In the genomic region with DNA sequence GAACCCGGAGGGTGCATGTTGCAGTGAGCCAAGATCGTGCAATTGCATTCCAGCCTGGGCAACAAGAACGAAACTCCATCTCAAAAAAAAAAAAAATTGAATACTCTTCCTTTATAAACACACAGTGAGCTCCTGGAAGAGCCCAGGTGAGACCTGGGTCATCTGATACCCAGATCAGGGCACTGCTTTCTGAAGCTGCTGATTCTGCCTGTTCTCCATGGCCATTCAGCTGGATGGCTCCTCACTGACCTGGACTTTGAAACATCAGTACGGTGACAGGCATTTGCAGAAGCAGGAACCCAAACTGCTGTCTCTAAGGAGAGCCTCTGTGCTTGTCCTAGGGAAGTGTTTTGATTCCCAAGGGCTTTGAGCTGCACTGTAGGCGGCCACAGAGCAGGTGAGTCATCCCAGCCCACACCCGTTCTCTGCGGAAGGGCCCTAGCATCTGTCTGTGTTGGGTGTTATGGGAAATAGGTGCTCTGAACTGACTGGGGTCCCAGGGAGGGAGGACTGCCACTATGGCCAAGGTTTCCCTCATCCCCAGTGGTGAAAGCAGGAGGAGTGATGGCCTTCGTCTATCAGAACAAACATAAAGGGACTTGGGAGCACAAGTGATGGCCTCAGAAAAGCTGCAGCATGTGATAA, we compare ENCODE assay signal across 10 cellular contexts.
DNase-seq lines count a peak whose midpoint lies in the region; ATAC-seq and FAIRE-seq lines count a peak whose summit lies in the region.
"Had no signal": no experiment of that assay in that cellular context is flagged by ENCODE, and none has a peak within 500 bp of the region (broad histone marks: within the 10 kb centered on the region; RNA-seq: fewer than 3 reads in every experiment).

No MANE protein-coding gene starts in this region.

- no peaks in the 10 kb centered on the region for H3K27me3 Mint-ChIP-seq in activated T-helper 17 cell treated with anti-CD3 and anti-CD28 coated beads, Interleukin-2, amount 50 U/mL, for 72 hours
- H3K27me3 Mint-ChIP-seq: natural killer cell treated with Interleukin-12 subunit alpha and Interleukin-12 subunit beta and Interleukin-15 and Interleukin-18, amount 100 ng/mL, for 72 hours had no signal

- no peaks in the 10 kb centered on the region for H3K36me3 Mint-ChIP-seq in activated T-helper 17 cell treated with anti-CD3 and anti-CD28 coated beads, Interleukin-2, amount 50 U/mL, for 72 hours (ENCODE audit: low read depth)
- H3K36me3 Mint-ChIP-seq: activated naive CD8-positive, alpha-beta T cell treated with anti-CD3 and anti-CD28 coated beads, Interleukin-2, amount 10 ng/mL, durations not matched to agents 7 days and 5 days; natural killer cell treated with Interleukin-12 subunit alpha and Interleukin-12 subunit beta and Interleukin-15 and Interleukin-18, amount 100 ng/mL, for 72 hours had no signal

- H3K9me3 Mint-ChIP-seq in activated T-helper 17 cell treated with anti-CD3 and anti-CD28 coated beads, Interleukin-2, amount 50 U/mL, for 72 hours, result no peaks in the 10 kb centered on the region
- H3K9me3 Mint-ChIP-seq: activated naive CD8-positive, alpha-beta T cell treated with anti-CD3 and anti-CD28 coated beads, Interleukin-2, amount 10 ng/mL, durations not matched to agents 7 days and 5 days; natural killer cell treated with Interleukin-12 subunit alpha and Interleukin-12 subunit beta and Interleukin-15 and Interleukin-18, amount 100 ng/mL, for 72 hours had no signal

- no peak overlapping the region for H3K27ac Mint-ChIP-seq in activated T-helper 17 cell treated with anti-CD3 and anti-CD28 coated beads, Interleukin-2, amount 50 U/mL, for 72 hours
- H3K27ac Mint-ChIP-seq: activated naive CD8-positive, alpha-beta T cell treated with anti-CD3 and anti-CD28 coated beads, Interleukin-2, amount 10 ng/mL, durations not matched to agents 7 days and 5 days; natural killer cell treated with Interleukin-12 subunit alpha and Interleukin-12 subunit beta and Interleukin-15 and Interleukin-18, amount 100 ng/mL, for 72 hours had no signal

- DNase-seq in GM18507 (ENCODE audit: extremely low spot score, insufficient read length, low read depth) (peak; percentile 33), HK-2 (ENCODE audit: unreplicated experiment) (peak; percentile 32), mucosa of gallbladder (ENCODE audit: low spot score) (peak; percentile 21), DMS79 treated with DMSO at 0.1 percent for 48 hours (lab: John Stamatoyannopoulos, UW) (no peak), T-helper 2 cell (no peak)
- DNase-seq: activated naive CD8-positive, alpha-beta T cell treated with anti-CD3 and anti-CD28 coated beads, Interleukin-2, amount 10 ng/mL, durations not matched to agents 7 days and 5 days had no signal

- H3K4me3 Mint-ChIP-seq in activated T-helper 17 cell treated with anti-CD3 and anti-CD28 coated beads, Interleukin-2, amount 50 U/mL, for 72 hours, result no peak overlapping the region
- H3K4me3 Mint-ChIP-seq: activated naive CD8-positive, alpha-beta T cell treated with anti-CD3 and anti-CD28 coated beads, Interleukin-2, amount 10 ng/mL, durations not matched to agents 7 days and 5 days; natural killer cell treated with Interleukin-12 subunit alpha and Interleukin-12 subunit beta and Interleukin-15 and Interleukin-18, amount 100 ng/mL, for 72 hours had no signal

- FAIRE-seq in GM18507 (lab: Jason Lieb, UNC), result peak; percentile 59

- no peaks in the 10 kb centered on the region for H3K4me1 Mint-ChIP-seq in activated T-helper 17 cell treated with anti-CD3 and anti-CD28 coated beads, Interleukin-2, amount 50 U/mL, for 72 hours
- H3K4me1 Mint-ChIP-seq: activated naive CD8-positive, alpha-beta T cell treated with anti-CD3 and anti-CD28 coated beads, Interleukin-2, amount 10 ng/mL, durations not matched to agents 7 days and 5 days had no signal

- ATAC-seq in activated T-helper 17 cell treated with anti-CD3 and anti-CD28 coated beads, Interleukin-2, amount 50 U/mL, for 72 hours (replicated peaks), result peak; percentile 87
- ATAC-seq in HG03520 (IDR thresholded peaks at IDR 0.05; ENCODE audit: unreplicated experiment) (no peak), HG03521 (IDR thresholded peaks at IDR 0.05; ENCODE audit: unreplicated experiment) (no peak)

Comparison
In these comparisons a context has a peak if more than half of its experiments do, and no peak if none do; other contexts are left out.
1. DNase-seq: peak in GM18507 (single experiment), HK-2 (single experiment) and mucosa of gallbladder (single experiment); none in DMS79 treated with DMSO at 0.1 percent for 48 hours (single experiment) and T-helper 2 cell (0 of 5).